Comparison of ENCODE assay signal across 8 cellular contexts in genomic region chr20:33791959-33792597, GRCh38. TPM values are rescaled to one million over a fixed set of nuclear protein-coding genes. Genes with fewer than 3 reads are reported as not detected.
A peak's percentile ranks its signal among the peaks of the same experiment; 100 is the strongest.
DNase-seq lines count a peak whose midpoint lies in the region; ATAC-seq lines count a peak whose summit lies in the region.

No MANE protein-coding gene starts in this region.

- H3K4me3 Mint-ChIP-seq in activated naive CD4-positive, alpha-beta T cell treated with anti-CD3 and anti-CD28 coated beads, Interleukin-2, amount 50 U/mL, for 24 hours, result no peak overlapping the region

- H3K4me1 Mint-ChIP-seq in activated naive CD4-positive, alpha-beta T cell treated with anti-CD3 and anti-CD28 coated beads, Interleukin-2, amount 50 U/mL, for 24 hours, result peaks cover 3% of the 10 kb centered on the region

- DNase-seq in DMS53 (lab: John Stamatoyannopoulos, UW), result peak; percentile 53
- no peak for DNase-seq in DMS53 treated with DMSO at 0.1 percent for 48 hours (lab: John Stamatoyannopoulos, UW; ENCODE audit: unreplicated experiment)
- peak; percentile 55 for DNase-seq in RPMI8226
- DNase-seq in left ventricle myocardium superior, result peak; percentile 59
- peak; percentile 12 to 33 for DNase-seq in stimulated activated CD4-positive, alpha-beta T cell treated with anti-CD3 and anti-CD28 coated beads, Interleukin-15, amount 100 ng/mL, for 1 hour (ENCODE audit: low read depth in 1 of 2, low spot score in 1 of 2)
- DNase-seq in NCI-H510A (lab: John Stamatoyannopoulos, UW), result no peak

- intact Hi-C loops in left ventricle myocardium superior (cut with micrococcal nuclease), result no loop called here

- ATAC-seq in left ventricle myocardium superior (peak; percentile 35), GM18907 (IDR thresholded peaks at IDR 0.05; ENCODE audit: unreplicated experiment) (no peak)

- peak overlapping the region; percentile 41 for H3K27ac Mint-ChIP-seq in activated naive CD4-positive, alpha-beta T cell treated with anti-CD3 and anti-CD28 coated beads, Interleukin-2, amount 50 U/mL, for 24 hours

- peaks cover 3% of the 10 kb centered on the region for H3K36me3 Mint-ChIP-seq in activated naive CD4-positive, alpha-beta T cell treated with anti-CD3 and anti-CD28 coated beads, Interleukin-2, amount 50 U/mL, for 24 hours

- no peaks in the 10 kb centered on the region for H3K9me3 Mint-ChIP-seq in activated naive CD4-positive, alpha-beta T cell treated with anti-CD3 and anti-CD28 coated beads, Interleukin-2, amount 50 U/mL, for 24 hours

- H3K27me3 Mint-ChIP-seq in activated naive CD4-positive, alpha-beta T cell treated with anti-CD3 and anti-CD28 coated beads, Interleukin-2, amount 50 U/mL, for 24 hours, result no peaks in the 10 kb centered on the region

RNA-seq across cellular contexts. Expression of gene CHMP4B, which starts 19.1 kb away (rescaled TPM):
- 101 TPM for total RNA-seq in left ventricle myocardium superior

Comparison
In these comparisons a context has a peak if more than half of its experiments do, and no peak if none do; other contexts are left out.
1. DNase-seq: peak in DMS53 (single experiment), RPMI8226 (single experiment), left ventricle myocardium superior (single experiment) and stimulated activated CD4-positive, alpha-beta T cell treated with anti-CD3 and anti-CD28 coated beads, Interleukin-15, amount 100 ng/mL, for 1 hour (2 of 2); none in DMS53 treated with DMSO at 0.1 percent for 48 hours (single experiment) and NCI-H510A (single experiment).